Comparison of ENCODE assay signal across 1 cellular context in the genomic region with DNA sequence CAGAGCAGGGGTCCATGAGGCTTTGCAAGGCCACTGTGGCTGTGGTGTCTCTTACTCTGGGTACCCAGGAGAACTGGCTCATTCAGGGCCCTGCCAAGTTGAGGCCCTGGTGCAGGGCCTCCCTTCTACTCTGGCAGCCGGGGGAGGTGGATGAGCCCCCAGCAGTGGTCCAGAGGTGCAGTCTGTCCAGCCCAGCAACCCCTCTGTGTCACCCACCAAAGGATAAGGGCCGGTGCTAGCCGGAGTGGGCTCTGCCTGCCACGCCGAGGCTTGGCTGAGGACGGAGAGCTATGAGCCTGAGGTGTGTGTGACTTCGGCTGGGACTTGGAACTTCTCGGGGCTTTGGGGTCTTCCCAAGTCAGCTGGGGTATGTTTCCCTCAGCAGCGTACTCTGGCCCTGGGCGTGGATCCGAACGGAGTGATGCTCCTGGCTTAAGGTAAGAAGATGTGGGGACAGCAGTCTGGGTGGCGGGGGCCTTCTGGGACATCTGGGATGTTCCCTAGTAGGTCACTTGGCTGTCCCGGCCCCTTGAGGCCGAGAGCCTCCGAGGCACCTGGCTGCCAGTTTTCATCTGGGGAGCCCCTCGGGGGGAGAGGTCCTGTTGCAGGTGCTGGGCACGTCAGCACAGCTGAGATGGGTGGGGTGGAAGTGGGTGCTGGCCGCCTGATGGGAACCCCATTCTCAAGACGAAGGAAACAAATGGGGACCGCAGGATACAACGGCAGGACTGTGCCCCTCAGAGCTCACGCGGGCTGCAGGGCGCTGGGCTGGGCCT.
TF ChIP-seq lines count a peak whose summit lies in the region.

No MANE protein-coding gene starts in this region.

TF ChIP-seq in WTC11, 78 proteins besides CTCF, POLR2A, EP300 and RAD21 (continued from another document):
- TF ChIP-seq, protein P1, sequence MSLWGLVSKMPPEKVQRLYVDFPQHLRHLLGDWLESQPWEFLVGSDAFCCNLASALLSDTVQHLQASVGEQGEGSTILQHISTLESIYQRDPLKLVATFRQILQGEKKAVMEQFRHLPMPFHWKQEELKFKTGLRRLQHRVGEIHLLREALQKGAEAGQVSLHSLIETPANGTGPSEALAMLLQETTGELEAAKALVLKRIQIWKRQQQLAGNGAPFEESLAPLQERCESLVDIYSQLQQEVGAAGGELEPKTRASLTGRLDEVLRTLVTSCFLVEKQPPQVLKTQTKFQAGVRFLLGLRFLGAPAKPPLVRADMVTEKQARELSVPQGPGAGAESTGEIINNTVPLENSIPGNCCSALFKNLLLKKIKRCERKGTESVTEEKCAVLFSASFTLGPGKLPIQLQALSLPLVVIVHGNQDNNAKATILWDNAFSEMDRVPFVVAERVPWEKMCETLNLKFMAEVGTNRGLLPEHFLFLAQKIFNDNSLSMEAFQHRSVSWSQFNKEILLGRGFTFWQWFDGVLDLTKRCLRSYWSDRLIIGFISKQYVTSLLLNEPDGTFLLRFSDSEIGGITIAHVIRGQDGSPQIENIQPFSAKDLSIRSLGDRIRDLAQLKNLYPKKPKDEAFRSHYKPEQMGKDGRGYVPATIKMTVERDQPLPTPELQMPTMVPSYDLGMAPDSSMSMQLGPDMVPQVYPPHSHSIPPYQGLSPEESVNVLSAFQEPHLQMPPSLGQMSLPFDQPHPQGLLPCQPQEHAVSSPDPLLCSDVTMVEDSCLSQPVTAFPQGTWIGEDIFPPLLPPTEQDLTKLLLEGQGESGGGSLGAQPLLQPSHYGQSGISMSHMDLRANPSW (CRISPR knock-in tag; conservative IDR thresholded peaks at IDR 0.05; ENCODE audit: low read depth), result no peak
- no peak for TF ChIP-seq ZNF423 (CRISPR knock-in tag; IDR thresholded peaks at IDR 0.05)
